In the genomic region with DNA sequence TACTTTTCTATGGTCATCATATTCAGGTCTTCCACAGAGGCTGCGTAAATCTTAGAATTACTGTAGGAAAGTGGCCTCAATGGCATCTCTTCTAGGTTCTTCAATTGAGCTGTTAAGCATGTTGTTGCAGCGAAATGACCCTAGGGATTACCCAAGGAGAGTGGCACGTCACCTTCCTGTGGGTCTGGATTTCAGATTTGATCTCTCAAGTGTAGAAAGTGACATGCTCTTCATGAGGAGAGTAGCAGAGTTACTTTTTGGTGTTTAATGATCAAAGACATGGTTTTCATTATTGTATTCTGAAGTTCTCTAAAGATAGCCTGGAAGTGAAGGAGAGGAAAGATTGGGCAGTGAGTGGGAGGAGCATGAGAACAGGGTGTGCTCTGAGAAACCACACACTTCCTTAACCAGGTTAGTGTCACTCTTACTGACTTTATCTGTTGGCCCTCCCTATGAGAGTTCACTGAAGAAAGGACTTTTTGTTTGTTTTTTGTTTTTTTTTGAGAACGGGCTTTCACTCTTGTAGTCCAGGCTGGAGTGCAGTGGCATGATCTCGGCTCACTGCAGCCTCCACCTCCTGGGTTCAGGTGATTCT, we compare ENCODE assay signal across 9 cellular contexts.
A peak's percentile ranks its signal among the peaks of the same experiment; 100 is the strongest.
DNase-seq lines count a peak whose midpoint lies in the region; ATAC-seq and TF ChIP-seq lines count a peak whose summit lies in the region.
"Had no signal": no experiment of that assay in that cellular context is flagged by ENCODE, and none has a peak within 500 bp of the region (broad histone marks: within the 10 kb centered on the region; RNA-seq: fewer than 3 reads in every experiment).

No MANE protein-coding gene starts in this region.

- whole genome bisulfite sequencing in mesenchymal stem cell = 95% methylated on average over 5 of the region's 5 CpGs

- H3K27ac Mint-ChIP-seq in CD4-positive, alpha-beta T cell = peak overlapping the region; percentile 50
- H3K27ac Mint-ChIP-seq in activated naive CD8-positive, alpha-beta T cell treated with anti-CD3 and anti-CD28 coated beads, Interleukin-2, amount 10 ng/mL, durations not matched to agents 7 days and 5 days = peak overlapping the region; percentile 71

- H3K4me1 ChIP-seq in mesenchymal stem cell (ENCODE audit: control insufficient read depth, insufficient read depth, low read depth, low read length) = peaks cover 3% of the 10 kb centered on the region

- no peak overlapping the region for H3K14ac ChIP-seq in mesenchymal stem cell (ENCODE audit: low read length in 2 of 2)

- no peak overlapping the region for H4K91ac ChIP-seq in mesenchymal stem cell (ENCODE audit: low read length)

- H3K23ac ChIP-seq in mesenchymal stem cell (ENCODE audit: low read length in 2 of 2) = no peak overlapping the region

- H2BK15ac ChIP-seq in mesenchymal stem cell (ENCODE audit: low read depth, poor library complexity, severe bottlenecking) = no peak overlapping the region

- no peak for DNase-seq in CD4-positive, alpha-beta T cell
- DNase-seq in activated naive CD8-positive, alpha-beta T cell treated with anti-CD3 and anti-CD28 coated beads, Interleukin-2, amount 10 ng/mL, durations not matched to agents 7 days and 5 days = no peak
- no peak for DNase-seq in HCEC 1CT
- DNase-seq in DMS153 (lab: John Stamatoyannopoulos, UW) = no peak
- no peak for DNase-seq in NK-92 (lab: John Stamatoyannopoulos, UW; ENCODE audit: unreplicated experiment)
- DNase-seq in mesenchymal stem cell = no peak

- peaks cover 4 to 22% of the 10 kb centered on the region in 2 experiments for H3K36me3 ChIP-seq in mesenchymal stem cell (ENCODE audit: control insufficient read depth in 1 of 2, insufficient read depth in 2 of 2, low read depth in 1 of 2, low read length in 2 of 2)

- no peak overlapping the region for H3K4ac ChIP-seq in mesenchymal stem cell (ENCODE audit: low read depth in 1 of 2, low read length in 2 of 2)

- no peak overlapping the region for H2BK12ac ChIP-seq in mesenchymal stem cell (ENCODE audit: low read length in 2 of 2)

- H3K9me3 Mint-ChIP-seq in CD4-positive, alpha-beta T cell = no peaks in the 10 kb centered on the region
- H3K9me3 Mint-ChIP-seq in activated naive CD8-positive, alpha-beta T cell treated with anti-CD3 and anti-CD28 coated beads, Interleukin-2, amount 10 ng/mL, durations not matched to agents 7 days and 5 days = no peaks in the 10 kb centered on the region
- H3K9me3 Mint-ChIP-seq: nephron had no signal

- POLR2A ChIA-PET in CD4-positive, alpha-beta T cell (lab: Charles Lee) = interaction anchor here (1.4 kb wide), 1 partner anchor 9 kb away, joined by 5 read pairs; no protein-coding TSS in a partner anchor
- POLR2A ChIA-PET in activated naive CD8-positive, alpha-beta T cell treated with anti-CD3 and anti-CD28 coated beads, Interleukin-2, amount 10 ng/mL, durations not matched to agents 7 days and 5 days (lab: Charles Lee) = no interaction called here

- peaks cover 29% of the 10 kb centered on the region for H3K79me1 ChIP-seq in mesenchymal stem cell (replicated peaks; ENCODE audit: low read length, poor library complexity, severe bottlenecking)

- ATAC-seq in CD4-positive, alpha-beta T cell (ENCODE audit: poor library complexity) = peak; percentile 90
- ATAC-seq in GM19397 (IDR thresholded peaks at IDR 0.05; ENCODE audit: unreplicated experiment) (peak; percentile 86), HG03439 (IDR thresholded peaks at IDR 0.05; ENCODE audit: unreplicated experiment) (peak; percentile 80)
- peak; percentile 95 for ATAC-seq in activated naive CD8-positive, alpha-beta T cell treated with anti-CD3 and anti-CD28 coated beads, Interleukin-2, amount 10 ng/mL, durations not matched to agents 7 days and 5 days (ENCODE audit: low read depth)

- H2BK5ac ChIP-seq in mesenchymal stem cell (ENCODE audit: low read depth, low read length, poor library complexity, severe bottlenecking) = no peak overlapping the region

- no peaks in the 10 kb centered on the region for H3K9me3 ChIP-seq in CD4-positive, alpha-beta T cell (ENCODE audit: control insufficient read depth, low read length)
- no peaks in the 10 kb centered on the region for H3K9me3 ChIP-seq in mesenchymal stem cell (ENCODE audit: control insufficient read depth, low read length)

- H3K4me3 ChIP-seq in mesenchymal stem cell (ENCODE audit: insufficient read depth in 1 of 2, low read depth in 1 of 2, low read length in 2 of 2) = no peak overlapping the region

- peaks cover 63% of the 10 kb centered on the region for H3K36me3 Mint-ChIP-seq in CD4-positive, alpha-beta T cell (ENCODE audit: low read depth)
- H3K36me3 Mint-ChIP-seq in activated naive CD8-positive, alpha-beta T cell treated with anti-CD3 and anti-CD28 coated beads, Interleukin-2, amount 10 ng/mL, durations not matched to agents 7 days and 5 days = peaks cover 15% of the 10 kb centered on the region

- H3K18ac ChIP-seq in mesenchymal stem cell (ENCODE audit: low read depth in 1 of 2, low read length in 2 of 2) = no peak overlapping the region

- no peak overlapping the region for H2AK5ac ChIP-seq in mesenchymal stem cell (ENCODE audit: low read length, severe bottlenecking)

- CTCF ChIA-PET in CD4-positive, alpha-beta T cell (lab: Charles Lee) = interaction anchor here (1.2 kb wide), 1 partner anchor 57 kb away, joined by 3 read pairs; no protein-coding TSS in a partner anchor

- H3K27me3 Mint-ChIP-seq in CD4-positive, alpha-beta T cell = no peaks in the 10 kb centered on the region
- no peaks in the 10 kb centered on the region for H3K27me3 Mint-ChIP-seq in activated naive CD8-positive, alpha-beta T cell treated with anti-CD3 and anti-CD28 coated beads, Interleukin-2, amount 10 ng/mL, durations not matched to agents 7 days and 5 days

- H3K27ac ChIP-seq in CD4-positive, alpha-beta T cell (ENCODE audit: low read depth, low read length) = no peak overlapping the region
- H3K27ac ChIP-seq in mesenchymal stem cell (ENCODE audit: low read length, poor library complexity, severe bottlenecking) = no peak overlapping the region

- H4K8ac ChIP-seq in mesenchymal stem cell (ENCODE audit: low read length) = no peak overlapping the region

- intact Hi-C loops in CD4-positive, alpha-beta T cell (cut with DNase I, micrococcal nuclease) = no loop called here

- H3K4me3 Mint-ChIP-seq in CD4-positive, alpha-beta T cell = peak overlapping the region; percentile 52
- H3K4me3 Mint-ChIP-seq in activated naive CD8-positive, alpha-beta T cell treated with anti-CD3 and anti-CD28 coated beads, Interleukin-2, amount 10 ng/mL, durations not matched to agents 7 days and 5 days = peak overlapping the region; percentile 55
- H3K4me3 Mint-ChIP-seq: nephron had no signal

- no peak overlapping the region for H3K4me2 ChIP-seq in mesenchymal stem cell (ENCODE audit: low read length, poor library complexity, severe bottlenecking)

- no peaks in the 10 kb centered on the region for H3K27me3 ChIP-seq in CD4-positive, alpha-beta T cell (ENCODE audit: control insufficient read depth, insufficient read depth, low read length)
- H3K27me3 ChIP-seq in mesenchymal stem cell (ENCODE audit: control insufficient read depth in 1 of 2, insufficient read depth in 1 of 2, low read length in 2 of 2) = no peaks in the 10 kb centered on the region

- H3K4me1 Mint-ChIP-seq in CD4-positive, alpha-beta T cell (ENCODE audit: low read depth) = peaks cover 53% of the 10 kb centered on the region
- H3K4me1 Mint-ChIP-seq in activated naive CD8-positive, alpha-beta T cell treated with anti-CD3 and anti-CD28 coated beads, Interleukin-2, amount 10 ng/mL, durations not matched to agents 7 days and 5 days = peaks cover 13% of the 10 kb centered on the region

- H2AFZ ChIP-seq in mesenchymal stem cell (ENCODE audit: low read depth, low read length) = no peak overlapping the region

- no peak overlapping the region for H2BK120ac ChIP-seq in mesenchymal stem cell (ENCODE audit: low read depth, low read length)

- TF ChIP-seq CTCF in CD4-positive, alpha-beta T cell (IDR thresholded peaks at IDR 0.05) = no peak

- H3K9ac ChIP-seq in mesenchymal stem cell (ENCODE audit: low read length) = no peak overlapping the region
